ENCODE assay signal across 1 cellular context in the genomic region with DNA sequence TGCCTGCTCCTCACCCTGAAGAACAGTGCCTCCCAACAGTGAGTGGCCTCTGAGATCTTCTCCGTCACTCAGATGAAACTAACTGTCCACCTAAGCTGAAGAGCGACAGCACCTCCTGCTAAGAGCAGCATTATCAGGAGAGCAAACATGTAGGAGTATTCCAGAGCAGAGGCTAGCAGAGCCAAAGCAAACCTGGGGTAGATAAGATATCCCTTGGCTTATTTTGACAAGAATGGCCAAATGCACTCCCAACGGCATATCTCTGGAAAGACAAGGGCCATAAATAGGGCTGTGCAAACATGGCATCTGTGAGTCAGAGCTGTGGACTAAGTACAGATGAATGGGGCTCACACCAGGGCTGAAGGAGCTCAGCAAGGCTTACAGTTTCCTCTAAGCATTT.
A peak's percentile ranks its signal among the peaks of the same experiment; 100 is the strongest.
TF ChIP-seq lines count a peak whose summit lies in the region.

No MANE protein-coding gene starts in this region.

TF ChIP-seq in HepG2, 621 proteins besides CTCF, POLR2A, EP300 and RAD21 (continued from another document and continues in another):
- TF ChIP-seq SALL1 (CRISPR knock-in tag; IDR thresholded peaks at IDR 0.05) (peak; percentile 68), ZNF543 (CRISPR knock-in tag; IDR thresholded peaks at IDR 0.05) (0 out of 2 replicates have a peak, but pooled peaks have one; percentile 42), CCDC6 (CRISPR knock-in tag; IDR thresholded peaks at IDR 0.05) (0 out of 2 replicates have a peak, but pooled peaks have one; percentile 3), ATF3 (CRISPR knock-in tag; IDR thresholded peaks at IDR 0.05) (peak; percentile 66; the same call in 1 of the 2 replicates), PHF21A (CRISPR knock-in tag; IDR thresholded peaks at IDR 0.05) (0 out of 2 replicates have a peak, but pooled peaks have one; percentile 26), ARID4A (CRISPR knock-in tag; IDR thresholded peaks at IDR 0.05; ENCODE audit: borderline replicate concordance) (peak; percentile 33; the same call in 1 of the 2 replicates), FOSL2 (CRISPR knock-in tag; IDR thresholded peaks at IDR 0.05) (peak; percentile 94), ISL2 (CRISPR knock-in tag; IDR thresholded peaks at IDR 0.05) (peak; percentile 60; the same call in 1 of the 2 replicates), BCL6 (CRISPR knock-in tag; IDR thresholded peaks at IDR 0.05) (peak; percentile 63), ZNF136 (CRISPR knock-in tag; IDR thresholded peaks at IDR 0.05; ENCODE audit: low read depth) (0 out of 2 replicates have a peak, but pooled peaks have one; percentile 47), HOMEZ (CRISPR knock-in tag; IDR thresholded peaks at IDR 0.05; ENCODE audit: low read depth) (0 out of 2 replicates have a peak, but pooled peaks have one; percentile 11), KDM6A (CRISPR knock-in tag; IDR thresholded peaks at IDR 0.05; ENCODE audit: low read depth) (0 out of 2 replicates have a peak, but pooled peaks have one; percentile 8), ZNF431 (CRISPR knock-in tag; IDR thresholded peaks at IDR 0.05; ENCODE audit: borderline replicate concordance, low read depth) (no peak), ZNF644 (CRISPR knock-in tag; IDR thresholded peaks at IDR 0.05; ENCODE audit: low read depth) (peak; percentile 91), ZNF737 (CRISPR knock-in tag; IDR thresholded peaks at IDR 0.05; ENCODE audit: borderline replicate concordance) (no peak; the same call in 1 of the 2 replicates), PBX3 (CRISPR knock-in tag; IDR thresholded peaks at IDR 0.05; ENCODE audit: borderline replicate concordance) (no peak), FOXC1 (CRISPR knock-in tag; IDR thresholded peaks at IDR 0.05; ENCODE audit: borderline replicate concordance) (no peak), AKAP8 (CRISPR knock-in tag; IDR thresholded peaks at IDR 0.05) (no peak), PATZ1 (CRISPR knock-in tag; IDR thresholded peaks at IDR 0.05) (peak; percentile 28; the same call in 1 of the 2 replicates), RBAK (CRISPR knock-in tag; IDR thresholded peaks at IDR 0.05) (no peak), ZSCAN9 (CRISPR knock-in tag; IDR thresholded peaks at IDR 0.05; ENCODE audit: borderline replicate concordance) (peak; percentile 74; the same call in 1 of the 2 replicates), FOXA3 (CRISPR knock-in tag; IDR thresholded peaks at IDR 0.05) (peak; percentile 63), SRSF1 (optimal IDR thresholded peaks at IDR 0.05; ENCODE audit: low read depth, low read length) (no peak), ZNF331 (CRISPR knock-in tag; IDR thresholded peaks at IDR 0.05) (0 out of 2 replicates have a peak, but pooled peaks have one; percentile 30), NR2F2 (IDR thresholded peaks at IDR 0.05; ENCODE audit: borderline replicate concordance, low read depth) (peak; percentile 47; the same call in 1 of the 2 replicates), RXRA (CRISPR knock-in tag; IDR thresholded peaks at IDR 0.05) (peak; percentile 53; the same call in 1 of the 2 replicates), GATA4 (IDR thresholded peaks at IDR 0.05; ENCODE audit: borderline replicate concordance, low read depth) (peak; percentile 73; the same call in 1 of the 2 replicates), ZNF503 (CRISPR knock-in tag; IDR thresholded peaks at IDR 0.05) (peak; percentile 17; the same call in 1 of the 2 replicates), SOX6 (IDR thresholded peaks at IDR 0.05) (no peak), SOX6 (CRISPR knock-in tag; IDR thresholded peaks at IDR 0.05) (peak; percentile 71), HDAC2 (CRISPR knock-in tag; IDR thresholded peaks at IDR 0.05) (peak; percentile 51; the same call in 1 of the 2 replicates), NFIC (IDR thresholded peaks at IDR 0.05; ENCODE audit: low read length) (peak; percentile 59; the same call in 1 of the 2 replicates), SOX13 (IDR thresholded peaks at IDR 0.05) (no peak), SOX13 (CRISPR knock-in tag; conservative IDR thresholded peaks at IDR 0.05 in 1 of 2, IDR thresholded peaks at IDR 0.05 in 1 of 2) (peak in 1 of 2 experiments; percentile 66; a peak in 2 of 4 replicates), TBX2 (CRISPR knock-in tag; IDR thresholded peaks at IDR 0.05; ENCODE audit: borderline replicate concordance) (peak; percentile 22; the same call in 1 of the 2 replicates), HNF1A (IDR thresholded peaks at IDR 0.05; ENCODE audit: low read depth) (no peak), HNF1A (CRISPR knock-in tag; IDR thresholded peaks at IDR 0.05; ENCODE audit: borderline replicate concordance) (0 out of 2 replicates have a peak, but pooled peaks have one; percentile 27), FOSL1 (CRISPR knock-in tag; IDR thresholded peaks at IDR 0.05; ENCODE audit: borderline replicate concordance) (peak; percentile 86), RARA (CRISPR knock-in tag; IDR thresholded peaks at IDR 0.05) (peak; percentile 21; the same call in 1 of the 2 replicates)
